21 cellular contexts compared by ENCODE assay signal in the genomic region with DNA sequence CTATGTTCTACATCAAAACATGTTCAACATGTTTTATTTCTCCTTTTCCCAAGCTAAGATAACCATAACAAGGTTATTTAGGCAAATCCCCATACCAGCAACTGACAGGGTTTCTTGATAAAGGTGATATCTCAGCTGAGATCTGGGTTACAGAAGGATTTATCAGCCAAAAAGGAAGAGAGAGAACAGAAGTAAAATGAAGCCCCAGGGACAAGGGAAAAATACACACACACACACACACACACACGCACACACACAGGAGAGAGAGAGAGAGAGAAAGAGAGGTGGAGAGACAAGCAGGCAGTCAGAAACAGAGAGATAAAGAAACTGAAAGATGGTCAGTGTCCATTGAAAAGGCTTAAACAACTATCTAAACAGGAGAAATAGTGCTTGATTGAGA.
"Had no signal": no experiment of that assay in that cellular context is flagged by ENCODE, and none has a peak within 500 bp of the region (broad histone marks: within the 10 kb centered on the region; RNA-seq: fewer than 3 reads in every experiment).

No MANE protein-coding gene starts in this region.

- H3K4me1 ChIP-seq: breast epithelium, upper lobe of left lung had no signal

- H3K27ac Mint-ChIP-seq: activated B cell treated with CpG ODN at 0.5 μM for 24 hours; activated CD4-positive, alpha-beta memory T cell treated with anti-CD3 and anti-CD28 coated beads for 36 hours; activated naive CD4-positive, alpha-beta T cell treated with anti-CD3 and anti-CD28 coated beads, Interleukin-2, amount 50 U/mL, for 72 hours; endodermal cell; natural killer cell treated with Interleukin-12 subunit alpha and Interleukin-12 subunit beta and Interleukin-15 and Interleukin-18, amount 100 ng/mL, for 72 hours had no signal

- H3K27me3 ChIP-seq: breast epithelium, heart left ventricle, neutrophil, ovary, upper lobe of left lung had no signal

- H3K36me3 Mint-ChIP-seq: activated CD4-positive, alpha-beta memory T cell treated with anti-CD3 and anti-CD28 coated beads for 36 hours; natural killer cell treated with Interleukin-12 subunit alpha and Interleukin-12 subunit beta and Interleukin-15 and Interleukin-18, amount 100 ng/mL, for 72 hours had no signal

- H3K9me3 Mint-ChIP-seq: activated B cell treated with CpG ODN at 0.5 μM for 24 hours; activated CD4-positive, alpha-beta memory T cell treated with anti-CD3 and anti-CD28 coated beads for 36 hours; endodermal cell; natural killer cell treated with Interleukin-12 subunit alpha and Interleukin-12 subunit beta and Interleukin-15 and Interleukin-18, amount 100 ng/mL, for 72 hours had no signal

- H3K27ac ChIP-seq: breast epithelium, epithelial cell of prostate, heart left ventricle, neutrophil, ovary, upper lobe of left lung had no signal

- H3K36me3 ChIP-seq: breast epithelium, heart left ventricle, neutrophil, ovary, upper lobe of left lung had no signal

- DNase-seq: activated B cell treated with CpG ODN at 0.5 μM for 24 hours; activated CD4-positive, alpha-beta memory T cell treated with anti-CD3 and anti-CD28 coated beads for 36 hours; activated CD4-positive, alpha-beta T cell treated with anti-CD3 and anti-CD28 coated beads for 4 hours; activated gamma-delta T cell; activated T-cell treated with anti-CD3 and anti-CD28 coated beads, Interleukin-2, amount 50 U/mL, for 48 hours; amniotic stem cell; cortex of kidney; endodermal cell; heart left ventricle; midbrain; ovary; right cardiac atrium; stimulated activated CD4-positive, alpha-beta T cell treated with anti-CD3 and anti-CD28 coated beads, Interleukin-4, amount 100 ng/mL, for 24 hours; stimulated activated naive CD8-positive, alpha-beta T cell treated with anti-CD3 and anti-CD28 coated beads, Interleukin-15, Interleukin-2, amounts not matched to agents 100 U/mL and 50 U/mL, for 24 hours; T-helper 9 cell; upper lobe of left lung had no signal

- H3K4me3 Mint-ChIP-seq: activated B cell treated with CpG ODN at 0.5 μM for 24 hours; activated CD4-positive, alpha-beta memory T cell treated with anti-CD3 and anti-CD28 coated beads for 36 hours; endodermal cell; natural killer cell treated with Interleukin-12 subunit alpha and Interleukin-12 subunit beta and Interleukin-15 and Interleukin-18, amount 100 ng/mL, for 72 hours had no signal

- ATAC-seq: activated naive CD4-positive, alpha-beta T cell treated with anti-CD3 and anti-CD28 coated beads, Interleukin-2, amount 50 U/mL, for 72 hours; heart left ventricle; natural killer cell treated with Interleukin-12 subunit alpha and Interleukin-12 subunit beta and Interleukin-15 and Interleukin-18, amount 100 ng/mL, for 72 hours; right cardiac atrium; stimulated activated naive CD8-positive, alpha-beta T cell treated with anti-CD3 and anti-CD28 coated beads, Interleukin-15, Interleukin-2, amounts not matched to agents 100 U/mL and 50 U/mL, for 24 hours had no signal

- H3K4me3 ChIP-seq: breast epithelium, heart left ventricle, ovary, upper lobe of left lung had no signal

- H3K9me3 ChIP-seq: breast epithelium, heart left ventricle, neutrophil, ovary, upper lobe of left lung had no signal
